14 cellular contexts compared by ENCODE assay signal in genomic region chr9:4515958-4516375, GRCh38. TPM values are rescaled to one million over a fixed set of nuclear protein-coding genes. Genes with fewer than 3 reads are reported as not detected.
DNase-seq lines count a peak whose midpoint lies in the region; ATAC-seq, FAIRE-seq and TF ChIP-seq lines count a peak whose summit lies in the region.
"Had no signal": no experiment of that assay in that cellular context is flagged by ENCODE, and none has a peak within 500 bp of the region (broad histone marks: within the 10 kb centered on the region; RNA-seq: fewer than 3 reads in every experiment).

No MANE protein-coding gene starts in this region.

- no peaks in the 10 kb centered on the region for H3K4me1 ChIP-seq in uterus
- H3K4me1 ChIP-seq: tibial nerve had no signal

- H3K4me3 ChIP-seq in uterus = no peak overlapping the region
- H3K4me3 ChIP-seq: tibial nerve had no signal

- no peak overlapping the region for H3K27ac ChIP-seq in uterus
- H3K27ac ChIP-seq: neutrophil, tibial nerve had no signal

- no peak for DNase-seq in GM12892 (ENCODE audit: insufficient read length)
- DNase-seq in NCI-H446 treated with DMSO at 0.1 percent for 48 hours (lab: John Stamatoyannopoulos, UW) = peak; percentile 66
- peak; percentile 10 to 33 for DNase-seq in lung microvascular endothelial cell (ENCODE audit: low read depth in 2 of 2)
- DNase-seq in HTR-8/SVneo (ENCODE audit: insufficient read length, low spot score) = no peak
- DNase-seq in uterus = no peak
- DNase-seq in activated CD4-positive, alpha-beta T cell treated with anti-CD3 and anti-CD28 coated beads, Interleukin-2, amount 50 U/mL, for 4 hours = no peak
- DNase-seq in activated CD4-positive, alpha-beta T cell treated with anti-CD3 and anti-CD28 coated beads for 1 hour = no peak
- DNase-seq: activated CD4-positive, alpha-beta T cell treated with anti-CD3 and anti-CD28 coated beads for 36 hours; NCI-H1105; RPMI8226 had no signal

- no peaks in the 10 kb centered on the region for H3K27me3 ChIP-seq in uterus
- H3K27me3 ChIP-seq: tibial nerve had no signal

- intact Hi-C loops in uterus (cut with DNase I; ENCODE audit: low total_unique reads) = no loop called here

- TF ChIP-seq POLR2A in GM12892 (IDR thresholded peaks at IDR 0.05; ENCODE audit: low read depth, low read length) (no peak), uterus (IDR thresholded peaks at IDR 0.05) (no peak)

- H3K9me3 ChIP-seq in uterus = no peaks in the 10 kb centered on the region
- H3K9me3 ChIP-seq: neutrophil, tibial nerve had no signal

- FAIRE-seq in GM12892 (lab: Jason Lieb, UNC) (peak; percentile 75), HTR-8/SVneo (lab: Jason Lieb, UNC) (no peak)
- FAIRE-seq: endometrium had no signal

- peak; percentile 54 for ATAC-seq in GM21786 (IDR thresholded peaks at IDR 0.05; ENCODE audit: unreplicated experiment)
- ATAC-seq: activated CD4-positive, alpha-beta T cell treated with anti-CD3 and anti-CD28 coated beads for 36 hours had no signal

- no peaks in the 10 kb centered on the region for H3K36me3 ChIP-seq in uterus
- H3K36me3 ChIP-seq: neutrophil, tibial nerve had no signal

- no peak for TF ChIP-seq CTCF in uterus (IDR thresholded peaks at IDR 0.05)

RNA-seq across cellular contexts. Expression of gene SLC1A1, which starts 25.7 kb away (rescaled TPM):
- polyA plus RNA-seq in GM12892 (2012; ENCODE audit: missing spikeins) = 14.4 TPM
- total RNA-seq in lung microvascular endothelial cell = 3.3 and 5.6 TPM in 2 replicates
- 10 to 100 TPM in 2 of 4 donors, 1 to 10 TPM in 2; 6.8 to 19.2 (median 11.8) TPM for total RNA-seq in uterus

Comparison
In these comparisons a context has a peak if more than half of its experiments do, and no peak if none do; other contexts are left out.
1. DNase-seq: peak in NCI-H446 treated with DMSO at 0.1 percent for 48 hours (single experiment) and lung microvascular endothelial cell (2 of 2); none in GM12892 (single experiment), HTR-8/SVneo (single experiment), uterus (0 of 2), activated CD4-positive, alpha-beta T cell treated with anti-CD3 and anti-CD28 coated beads, Interleukin-2, amount 50 U/mL, for 4 hours (0 of 2) and activated CD4-positive, alpha-beta T cell treated with anti-CD3 and anti-CD28 coated beads for 1 hour (single experiment).